Comparison of ENCODE assay signal across 8 cellular contexts in the genomic region with DNA sequence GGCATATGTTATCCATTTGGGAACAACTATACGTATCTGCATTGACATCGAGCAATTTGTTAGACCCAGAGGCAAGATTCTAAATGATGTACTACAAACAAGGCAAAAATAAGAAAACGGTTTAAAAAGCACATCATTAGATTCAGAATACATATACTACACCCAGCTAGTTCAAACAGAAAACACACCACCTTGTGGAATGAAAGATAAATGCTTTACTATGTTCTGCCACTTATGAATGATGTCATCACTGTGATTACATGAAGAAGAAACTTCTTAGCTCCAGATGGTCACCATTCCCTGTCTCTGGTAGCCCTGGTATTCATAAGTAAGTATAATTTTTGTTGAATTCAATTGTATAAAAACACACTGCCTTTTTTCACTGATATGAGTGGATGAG. TPM values are rescaled to one million over a fixed set of nuclear protein-coding genes. Genes with fewer than 3 reads are reported as not detected.
A peak's percentile ranks its signal among the peaks of the same experiment; 100 is the strongest.
DNase-seq lines count a peak whose midpoint lies in the region; ATAC-seq, FAIRE-seq and TF ChIP-seq lines count a peak whose summit lies in the region.

No MANE protein-coding gene starts in this region.

- peaks cover 17% of the 10 kb centered on the region for H3K27me3 Mint-ChIP-seq in CD8-positive, alpha-beta T cell (ENCODE audit: low read depth)
- peaks cover 3 to 26% of the 10 kb centered on the region in 2 donors for H3K27me3 Mint-ChIP-seq in CD8-positive, alpha-beta memory T cell
- peaks cover 25% of the 10 kb centered on the region for H3K27me3 Mint-ChIP-seq in activated T-helper 2 cell treated with anti-CD3 and anti-CD28 coated beads, Interferon-gamma antibody, Interleukin-2, Interleukin-4, amounts not matched to agents 10 μg/mL and 5 μg/mL and 100 μg/mL, durations not matched to agents 14 hours and 24 hours and 36 hours (ENCODE audit: low read depth)

- TF ChIP-seq EP300 in suprapubic skin (IDR thresholded peaks at IDR 0.05) = no peak

- no peaks in the 10 kb centered on the region for H3K9me3 Mint-ChIP-seq in CD8-positive, alpha-beta T cell
- no peaks in the 10 kb centered on the region for H3K9me3 Mint-ChIP-seq in CD8-positive, alpha-beta memory T cell
- no peaks in the 10 kb centered on the region for H3K9me3 Mint-ChIP-seq in activated T-helper 2 cell treated with anti-CD3 and anti-CD28 coated beads, Interferon-gamma antibody, Interleukin-2, Interleukin-4, amounts not matched to agents 10 μg/mL and 5 μg/mL and 100 μg/mL, durations not matched to agents 14 hours and 24 hours and 36 hours

- H3K9me3 ChIP-seq in CD8-positive, alpha-beta T cell (ENCODE audit: low read length) = no peaks in the 10 kb centered on the region
- H3K9me3 ChIP-seq in CD8-positive, alpha-beta memory T cell (ENCODE audit: low read length) = no peaks in the 10 kb centered on the region
- no peaks in the 10 kb centered on the region for H3K9me3 ChIP-seq in suprapubic skin

- 54% methylated on average over 3 of the region's 3 CpGs for WGBS in suprapubic skin

- no peaks in the 10 kb centered on the region for H3K4me1 ChIP-seq in CD8-positive, alpha-beta T cell (ENCODE audit: insufficient read depth, low read length)
- H3K4me1 ChIP-seq in CD8-positive, alpha-beta memory T cell (ENCODE audit: insufficient read depth, low read length) = no peaks in the 10 kb centered on the region
- no peaks in the 10 kb centered on the region for H3K4me1 ChIP-seq in suprapubic skin

- no peaks in the 10 kb centered on the region for H3K4me1 Mint-ChIP-seq in CD8-positive, alpha-beta T cell (ENCODE audit: low read depth)
- no peaks in the 10 kb centered on the region for H3K4me1 Mint-ChIP-seq in CD8-positive, alpha-beta memory T cell
- H3K4me1 Mint-ChIP-seq in activated T-helper 2 cell treated with anti-CD3 and anti-CD28 coated beads, Interferon-gamma antibody, Interleukin-2, Interleukin-4, amounts not matched to agents 10 μg/mL and 5 μg/mL and 100 μg/mL, durations not matched to agents 14 hours and 24 hours and 36 hours (ENCODE audit: low read depth) = no peaks in the 10 kb centered on the region

- peak; percentile 19 for TF ChIP-seq CTCF in CD8-positive, alpha-beta T cell (IDR thresholded peaks at IDR 0.05)
- TF ChIP-seq CTCF in suprapubic skin (IDR thresholded peaks at IDR 0.05) = no peak

- no peak overlapping the region for H3K4me3 Mint-ChIP-seq in CD8-positive, alpha-beta T cell
- no peak overlapping the region for H3K4me3 Mint-ChIP-seq in CD8-positive, alpha-beta memory T cell
- H3K4me3 Mint-ChIP-seq in activated T-helper 2 cell treated with anti-CD3 and anti-CD28 coated beads, Interferon-gamma antibody, Interleukin-2, Interleukin-4, amounts not matched to agents 10 μg/mL and 5 μg/mL and 100 μg/mL, durations not matched to agents 14 hours and 24 hours and 36 hours (ENCODE audit: low read depth) = no peak overlapping the region

- no peaks in the 10 kb centered on the region for H3K36me3 Mint-ChIP-seq in CD8-positive, alpha-beta T cell
- H3K36me3 Mint-ChIP-seq in CD8-positive, alpha-beta memory T cell = no peaks in the 10 kb centered on the region
- H3K36me3 Mint-ChIP-seq in activated T-helper 2 cell treated with anti-CD3 and anti-CD28 coated beads, Interferon-gamma antibody, Interleukin-2, Interleukin-4, amounts not matched to agents 10 μg/mL and 5 μg/mL and 100 μg/mL, durations not matched to agents 14 hours and 24 hours and 36 hours (ENCODE audit: low read depth) = no peaks in the 10 kb centered on the region

- intact Hi-C loops in CD8-positive, alpha-beta T cell (cut with DNase I, micrococcal nuclease) = no loop called here
- intact Hi-C loops in activated T-helper 2 cell treated with anti-CD3 and anti-CD28 coated beads, Interferon-gamma antibody, Interleukin-2, Interleukin-4, amounts not matched to agents 10 μg/mL and 5 μg/mL and 100 μg/mL, durations not matched to agents 14 hours and 24 hours and 36 hours (cut with micrococcal nuclease) = loop anchor here (2.0 kb wide), 1 partner anchor 170 kb away; no protein-coding TSS in a partner anchor

- CTCF ChIA-PET in CD8-positive, alpha-beta T cell (lab: Charles Lee) = no interaction called here
- CTCF ChIA-PET in CD8-positive, alpha-beta memory T cell (lab: Charles Lee) = interaction anchor here (1.1 kb wide), 1 partner anchor 9 kb away, joined by 3 read pairs; no protein-coding TSS in a partner anchor

- no peaks in the 10 kb centered on the region for H3K36me3 ChIP-seq in CD8-positive, alpha-beta T cell (ENCODE audit: insufficient read depth, low read length)
- H3K36me3 ChIP-seq in CD8-positive, alpha-beta memory T cell (ENCODE audit: insufficient read depth, low read length) = no peaks in the 10 kb centered on the region
- H3K36me3 ChIP-seq in suprapubic skin = no peaks in the 10 kb centered on the region

- H3K27me3 ChIP-seq in CD8-positive, alpha-beta T cell (ENCODE audit: insufficient read depth, low read length) = no peaks in the 10 kb centered on the region
- H3K27me3 ChIP-seq in CD8-positive, alpha-beta memory T cell (ENCODE audit: insufficient read depth, low read length, poor library complexity, severe bottlenecking) = no peaks in the 10 kb centered on the region
- H3K27me3 ChIP-seq in suprapubic skin = peaks cover 13% of the 10 kb centered on the region

- H3K27ac ChIP-seq in CD8-positive, alpha-beta T cell (ENCODE audit: low read depth, low read length) = no peak overlapping the region
- H3K27ac ChIP-seq in CD8-positive, alpha-beta memory T cell (ENCODE audit: low read depth, low read length) = no peak overlapping the region
- H3K27ac ChIP-seq in suprapubic skin = no peak overlapping the region

- FAIRE-seq in RCC 7860 (lab: Jason Lieb, UNC) = peak; percentile 72

- ATAC-seq in CD8-positive, alpha-beta T cell = no peak
- ATAC-seq in HG02973 (IDR thresholded peaks at IDR 0.05; ENCODE audit: unreplicated experiment) = peak; percentile 51
- no peak for ATAC-seq in GM19463 (IDR thresholded peaks at IDR 0.05; ENCODE audit: unreplicated experiment)

- POLR2A ChIA-PET in CD8-positive, alpha-beta T cell (lab: Charles Lee) = no interaction called here
- POLR2A ChIA-PET in CD8-positive, alpha-beta memory T cell (lab: Charles Lee) = no interaction called here

- H3K27ac Mint-ChIP-seq in CD8-positive, alpha-beta T cell = no peak overlapping the region
- no peak overlapping the region for H3K27ac Mint-ChIP-seq in CD8-positive, alpha-beta memory T cell
- H3K27ac Mint-ChIP-seq in activated T-helper 2 cell treated with anti-CD3 and anti-CD28 coated beads, Interferon-gamma antibody, Interleukin-2, Interleukin-4, amounts not matched to agents 10 μg/mL and 5 μg/mL and 100 μg/mL, durations not matched to agents 14 hours and 24 hours and 36 hours = no peak overlapping the region

- no peak overlapping the region for H3K4me3 ChIP-seq in CD8-positive, alpha-beta T cell (ENCODE audit: low read depth, low read length)
- H3K4me3 ChIP-seq in CD8-positive, alpha-beta memory T cell (ENCODE audit: low read length) = no peak overlapping the region
- H3K4me3 ChIP-seq in suprapubic skin = no peak overlapping the region

- no peak for TF ChIP-seq POLR2A in suprapubic skin (IDR thresholded peaks at IDR 0.05)

- no peak for DNase-seq in CD8-positive, alpha-beta T cell
- DNase-seq in RCC 7860 (ENCODE audit: low spot score) (peak; percentile 31), glomerular visceral epithelial cell (ENCODE audit: extremely low spot score) (peak; percentile 38), suprapubic skin (ENCODE audit: low spot score in 2 of 2) (no peak)
- DNase-seq in CD8-positive, alpha-beta memory T cell = no peak
- DNase-seq in activated T-helper 2 cell treated with anti-CD3 and anti-CD28 coated beads, Interferon-gamma antibody, Interleukin-2, Interleukin-4, amounts not matched to agents 10 μg/mL and 5 μg/mL and 100 μg/mL, durations not matched to agents 14 hours and 24 hours and 36 hours (ENCODE audit: low spot score) = no peak

RNA-seq across cellular contexts. Expression of gene NACA2, which starts 7.8 kb away (rescaled TPM):
- total RNA-seq in CD8-positive, alpha-beta T cell = under 1 TPM in 1 of 2 experiments, not detected in 1; 0.61 TPM
- total RNA-seq in CD8-positive, alpha-beta memory T cell = not detected
- not detected for polyA plus RNA-seq in CD8-positive, alpha-beta memory T cell
- total RNA-seq in activated T-helper 2 cell treated with anti-CD3 and anti-CD28 coated beads, Interferon-gamma antibody, Interleukin-2, Interleukin-4, amounts not matched to agents 10 μg/mL and 5 μg/mL and 100 μg/mL, durations not matched to agents 14 hours and 24 hours and 36 hours = not detected in 2 replicates
- total RNA-seq in suprapubic skin = not detected

Comparison
In these comparisons a context has a peak if more than half of its experiments do, and no peak if none do; other contexts are left out.
1. DNase-seq: peak in RCC 7860 (single experiment) and glomerular visceral epithelial cell (single experiment); none in CD8-positive, alpha-beta T cell (0 of 7), CD8-positive, alpha-beta memory T cell (0 of 5), activated T-helper 2 cell treated with anti-CD3 and anti-CD28 coated beads, Interferon-gamma antibody, Interleukin-2, Interleukin-4, amounts not matched to agents 10 μg/mL and 5 μg/mL and 100 μg/mL, durations not matched to agents 14 hours and 24 hours and 36 hours (single experiment) and suprapubic skin (0 of 2).